ENCODE assay signal across 1 cellular context in genomic region chr3:45939341-45939771, GRCh38.
TF ChIP-seq lines count a peak whose summit lies in the region.

No MANE protein-coding gene starts in this region.

TF ChIP-seq in GM23338, 12 proteins besides CTCF, POLR2A, EP300 and RAD21 (continued from another document):
- TF ChIP-seq ZNF462 (CRISPR knock-in tag; IDR thresholded peaks at IDR 0.05) (no peak), JUNB (IDR thresholded peaks at IDR 0.05; ENCODE audit: unreplicated experiment) (no peak), EZH2phosphoT487 (IDR thresholded peaks at IDR 0.05; ENCODE audit: unreplicated experiment) (no peak), REST (IDR thresholded peaks at IDR 0.05; ENCODE audit: unreplicated experiment) (no peak), POLR2AphosphoS5 (IDR thresholded peaks at IDR 0.05; ENCODE audit: low read depth) (no peak), CREB1 (CRISPR knock-in tag; IDR thresholded peaks at IDR 0.05; ENCODE audit: low read depth) (no peak), NANOG (IDR thresholded peaks at IDR 0.05; ENCODE audit: borderline replicate concordance) (no peak)
